ENCODE assay signal across 8 cellular contexts in the genomic region with DNA sequence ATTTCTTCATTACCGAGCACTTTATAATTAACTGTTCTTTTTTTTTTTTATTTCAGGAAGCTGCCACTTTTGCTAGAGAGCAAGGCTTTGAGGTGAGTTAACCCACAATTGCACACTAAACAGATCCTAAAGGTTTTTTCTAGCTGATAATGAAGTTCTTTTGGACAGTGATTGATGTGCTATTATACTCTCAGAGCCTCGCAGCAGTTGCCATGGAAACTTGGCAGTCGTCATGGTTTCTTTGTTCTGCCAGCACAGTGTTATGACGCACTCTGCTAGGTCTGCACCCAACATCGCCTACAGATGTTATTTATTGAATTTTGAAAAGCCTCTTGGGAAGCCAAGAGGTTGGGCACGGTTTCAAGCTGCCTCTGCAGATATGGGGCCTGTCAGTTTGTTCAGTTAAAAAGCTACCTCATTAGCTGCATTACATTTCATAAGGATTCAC.
A peak's percentile ranks its signal among the peaks of the same experiment; 100 is the strongest.
DNase-seq lines count a peak whose midpoint lies in the region; ATAC-seq and TF ChIP-seq lines count a peak whose summit lies in the region.

No MANE protein-coding gene starts in this region.

- H3K4me1 Mint-ChIP-seq in activated CD8-positive, alpha-beta T cell treated with anti-CD3 and anti-CD28 coated beads for 36 hours (ENCODE audit: low read depth): peaks cover 65% of the 10 kb centered on the region

- peak overlapping the region; percentile 81 for H3K27ac Mint-ChIP-seq in activated CD8-positive, alpha-beta T cell treated with anti-CD3 and anti-CD28 coated beads for 36 hours

- no peak overlapping the region for H2AK5ac ChIP-seq in mesenchymal stem cell (ENCODE audit: low read length, severe bottlenecking)

- peak; percentile 55 for ATAC-seq in activated CD8-positive, alpha-beta T cell treated with anti-CD3 and anti-CD28 coated beads for 36 hours

- H3K36me3 ChIP-seq in ectodermal cell (ENCODE audit: control insufficient read depth, insufficient read depth, low read length) (no peaks in the 10 kb centered on the region), mesenchymal stem cell (ENCODE audit: control insufficient read depth in 1 of 2, insufficient read depth in 2 of 2, low read depth in 1 of 2, low read length in 2 of 2) (peaks cover 0 to 3% of the 10 kb centered on the region in 2 experiments)

- no peak overlapping the region for H2AFZ ChIP-seq in mesenchymal stem cell (ENCODE audit: low read depth, low read length)

- intact Hi-C loops in activated CD8-positive, alpha-beta T cell treated with anti-CD3 and anti-CD28 coated beads for 36 hours (cut with micrococcal nuclease): loop anchor here (5.0 kb wide), 1 partner anchor 238 kb away; a partner anchor contains a TSS

- H3K9me3 Mint-ChIP-seq in activated CD8-positive, alpha-beta T cell treated with anti-CD3 and anti-CD28 coated beads for 36 hours: no peaks in the 10 kb centered on the region

- peak overlapping the region; percentile 63 for H3K9ac ChIP-seq in mesenchymal stem cell (ENCODE audit: low read length)

- H4K8ac ChIP-seq in mesenchymal stem cell (ENCODE audit: low read length): no peak overlapping the region

- 65 to 74% methylated on average over 6 of the region's 6 CpGs for WGBS in ectodermal cell, 2 experiments
- WGBS in mesenchymal stem cell: 13% methylated on average over 4 of the region's 6 CpGs

- H3K4me2 ChIP-seq in mesenchymal stem cell (ENCODE audit: low read length, poor library complexity, severe bottlenecking): no peak overlapping the region

- H3K4me1 ChIP-seq in ectodermal cell (ENCODE audit: control insufficient read depth, insufficient read depth, low read length): peaks cover 27% of the 10 kb centered on the region
- peaks cover 2% of the 10 kb centered on the region for H3K4me1 ChIP-seq in mesenchymal stem cell (ENCODE audit: control insufficient read depth, insufficient read depth, low read depth, low read length)

- H3K18ac ChIP-seq in mesenchymal stem cell (ENCODE audit: low read depth in 1 of 2, low read length in 2 of 2): peak overlapping the region in 1 of 2 experiments; percentile 24

- no peak overlapping the region for H2BK12ac ChIP-seq in mesenchymal stem cell (ENCODE audit: low read length in 2 of 2)

- H3K23ac ChIP-seq in mesenchymal stem cell (ENCODE audit: low read length in 2 of 2): no peak overlapping the region

- H3K27ac ChIP-seq in ectodermal cell (ENCODE audit: insufficient read depth, low read depth, low read length, poor library complexity, severe bottlenecking) (peak overlapping the region; percentile 83), mesenchymal stem cell (ENCODE audit: low read length, poor library complexity, severe bottlenecking) (no peak overlapping the region)

- H3K79me1 ChIP-seq in mesenchymal stem cell (replicated peaks; ENCODE audit: low read length, poor library complexity, severe bottlenecking): no peaks in the 10 kb centered on the region

- H3K14ac ChIP-seq in mesenchymal stem cell (ENCODE audit: low read length in 2 of 2): no peak overlapping the region

- POLR2A ChIA-PET in activated CD8-positive, alpha-beta T cell treated with anti-CD3 and anti-CD28 coated beads for 36 hours (lab: Charles Lee): interaction anchor here (0.6 kb wide), 1 partner anchor 407 kb away, joined by 3 read pairs; no protein-coding TSS in a partner anchor

- no peak overlapping the region for H2BK15ac ChIP-seq in mesenchymal stem cell (ENCODE audit: low read depth, poor library complexity, severe bottlenecking)

- H2BK120ac ChIP-seq in mesenchymal stem cell (ENCODE audit: low read depth, low read length): no peak overlapping the region

- no peak overlapping the region for H4K91ac ChIP-seq in mesenchymal stem cell (ENCODE audit: low read length)

- no peak overlapping the region for H3K4me3 ChIP-seq in ectodermal cell (ENCODE audit: insufficient read depth, low read depth, low read length)
- H3K4me3 ChIP-seq in mesenchymal stem cell (ENCODE audit: insufficient read depth in 1 of 2, low read depth in 1 of 2, low read length in 2 of 2): no peak overlapping the region

- no peak overlapping the region for H3K4ac ChIP-seq in mesenchymal stem cell (ENCODE audit: low read depth in 1 of 2, low read length in 2 of 2)

- no peak overlapping the region for H2BK5ac ChIP-seq in mesenchymal stem cell (ENCODE audit: low read depth, low read length, poor library complexity, severe bottlenecking)

- no peaks in the 10 kb centered on the region for H3K9me3 ChIP-seq in ectodermal cell (ENCODE audit: control insufficient read depth, low read length)
- H3K9me3 ChIP-seq in mesenchymal stem cell (ENCODE audit: control insufficient read depth, low read length): no peaks in the 10 kb centered on the region

- H3K27me3 ChIP-seq in ectodermal cell (ENCODE audit: control insufficient read depth, insufficient read depth, low read length, poor library complexity, severe bottlenecking) (no peaks in the 10 kb centered on the region), mesenchymal stem cell (ENCODE audit: control insufficient read depth in 1 of 2, insufficient read depth in 1 of 2, low read length in 2 of 2) (no peaks in the 10 kb centered on the region)

- DNase-seq in GOT3 (lab: John Stamatoyannopoulos, UW) (peak; percentile 14), NCI-H2196 treated with DMSO at 0.1 percent for 48 hours (lab: John Stamatoyannopoulos, UW; ENCODE audit: unreplicated experiment) (peak; percentile 90), mesenchymal stem cell (peak; percentile 90), GDM1 (lab: John Stamatoyannopoulos, UW) (no peak), UCSD-AML1 (lab: John Stamatoyannopoulos, UW; ENCODE audit: unreplicated experiment) (no peak)
- DNase-seq in activated CD8-positive, alpha-beta T cell treated with anti-CD3 and anti-CD28 coated beads for 36 hours: peak; percentile 95
- DNase-seq in stimulated activated CD8-positive, alpha-beta memory T cell treated with anti-CD3 and anti-CD28 coated beads, Interleukin-15, amount 100 ng/mL, for 24 hours (ENCODE audit: low read depth): peak; percentile 26

- H3K4me3 Mint-ChIP-seq in activated CD8-positive, alpha-beta T cell treated with anti-CD3 and anti-CD28 coated beads for 36 hours: peak overlapping the region; percentile 9

- no peak for TF ChIP-seq CTCF in activated CD8-positive, alpha-beta T cell treated with anti-CD3 and anti-CD28 coated beads for 36 hours (IDR thresholded peaks at IDR 0.05)

- H3K36me3 Mint-ChIP-seq in activated CD8-positive, alpha-beta T cell treated with anti-CD3 and anti-CD28 coated beads for 36 hours (ENCODE audit: low read depth): peaks cover 16% of the 10 kb centered on the region

- no peaks in the 10 kb centered on the region for H3K27me3 Mint-ChIP-seq in activated CD8-positive, alpha-beta T cell treated with anti-CD3 and anti-CD28 coated beads for 36 hours

- CTCF ChIA-PET in activated CD8-positive, alpha-beta T cell treated with anti-CD3 and anti-CD28 coated beads for 36 hours (lab: Charles Lee): no interaction called here

Comparison
In these comparisons a context has a peak if more than half of its experiments do, and no peak if none do; other contexts are left out.
1. DNase-seq: peak in GOT3 (single experiment), NCI-H2196 treated with DMSO at 0.1 percent for 48 hours (single experiment), activated CD8-positive, alpha-beta T cell treated with anti-CD3 and anti-CD28 coated beads for 36 hours (single experiment), mesenchymal stem cell (single experiment) and stimulated activated CD8-positive, alpha-beta memory T cell treated with anti-CD3 and anti-CD28 coated beads, Interleukin-15, amount 100 ng/mL, for 24 hours (single experiment); none in GDM1 (single experiment) and UCSD-AML1 (single experiment).